Comparison of ENCODE assay signal across 9 cellular contexts in the genomic region with DNA sequence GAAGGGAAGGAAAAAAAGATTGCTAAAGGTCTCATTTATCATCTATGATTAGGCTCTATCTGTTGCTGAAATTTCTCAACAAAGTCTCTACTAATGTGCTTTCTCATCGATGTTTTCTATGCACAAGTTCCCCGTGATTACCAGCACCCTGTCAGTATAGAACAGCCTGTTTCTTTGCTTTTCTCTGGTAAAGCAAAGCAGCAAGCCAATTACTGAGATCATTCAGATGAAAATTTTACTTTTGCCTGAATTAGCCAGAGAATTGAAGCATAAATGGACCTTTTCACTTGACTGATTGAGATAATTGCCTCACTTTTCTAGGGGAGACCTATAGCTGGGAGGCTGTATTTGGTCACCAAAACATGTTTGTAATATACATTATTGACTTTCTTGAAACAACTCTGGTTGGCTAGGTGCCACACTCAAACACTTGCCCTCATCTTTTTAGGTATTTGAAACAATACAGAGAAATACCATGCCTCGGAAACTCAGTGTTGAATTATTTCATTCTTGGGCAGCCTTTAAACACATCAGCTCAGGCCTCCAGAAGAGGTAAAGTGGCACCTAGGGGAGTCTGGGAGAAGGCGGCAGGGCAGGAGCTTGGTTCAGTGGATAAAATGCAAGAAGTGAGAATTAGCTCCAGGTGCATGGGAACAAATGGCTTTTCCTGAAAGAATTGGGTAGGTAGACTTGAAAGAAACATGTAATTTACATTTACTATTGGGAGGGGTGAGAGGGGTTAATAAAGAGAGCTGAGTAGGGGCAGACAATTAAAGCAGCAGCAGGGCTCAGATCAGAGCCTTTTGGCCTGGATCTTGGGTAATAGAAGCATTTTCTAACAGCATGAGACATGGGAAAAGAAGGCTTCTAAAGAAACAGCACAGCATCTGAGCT.
DNase-seq lines count a peak whose midpoint lies in the region; ATAC-seq and TF ChIP-seq lines count a peak whose summit lies in the region.
"Had no signal": no experiment of that assay in that cellular context is flagged by ENCODE, and none has a peak within 500 bp of the region (broad histone marks: within the 10 kb centered on the region; RNA-seq: fewer than 3 reads in every experiment).

No MANE protein-coding gene starts in this region.

- TF ChIP-seq CTCF in dorsolateral prefrontal cortex (IDR thresholded peaks at IDR 0.05 in 54 of 56, conservative IDR thresholded peaks at IDR 0.05 in 2 of 56; ENCODE audit: low read depth in 1 of 56, partially characterized antibody in 56 of 56), result no peak

- H3K27me3 ChIP-seq in dorsolateral prefrontal cortex, result no peaks in the 10 kb centered on the region

- H3K27ac ChIP-seq in dorsolateral prefrontal cortex, result peak overlapping the region in 11 of 59 donors; percentile 1 to 61 (median 12)

- H3K4me3 ChIP-seq in dorsolateral prefrontal cortex, result no peak overlapping the region

- intact Hi-C loops in dorsolateral prefrontal cortex (cut with DNase I), result loop anchor here (5.0 to 10.0 kb wide), 7 partner anchors 121 to 296 kb away; a partner anchor contains a TSS

- ATAC-seq in GM18868 (IDR thresholded peaks at IDR 0.05; ENCODE audit: unreplicated experiment), result peak; percentile 19
- ATAC-seq in HG02759 (IDR thresholded peaks at IDR 0.05; ENCODE audit: unreplicated experiment), result peak; percentile 20
- ATAC-seq in HG02571 (IDR thresholded peaks at IDR 0.05; ENCODE audit: unreplicated experiment), result no peak

- DNase-seq in NCI-H2081 treated with DMSO at 0.1 percent for 48 hours (lab: John Stamatoyannopoulos, UW) (peak; percentile 32), left kidney (ENCODE audit: low read depth, low spot score) (peak; percentile 9), GM19238 (ENCODE audit: insufficient read length, low spot score) (no peak), SKM-1 treated with dmso at 0.1 percent for 144 hours (lab: John Stamatoyannopoulos, UW; ENCODE audit: unreplicated experiment) (no peak), dorsolateral prefrontal cortex (no peak)
- DNase-seq: T-helper 9 cell had no signal

Comparison
In these comparisons a context has a peak if more than half of its experiments do, and no peak if none do; other contexts are left out.
1. DNase-seq: peak in NCI-H2081 treated with DMSO at 0.1 percent for 48 hours (single experiment) and left kidney (single experiment); none in GM19238 (single experiment), SKM-1 treated with dmso at 0.1 percent for 144 hours (single experiment) and dorsolateral prefrontal cortex (0 of 10).